ENCODE assay signal across 1 cellular context in the genomic region with DNA sequence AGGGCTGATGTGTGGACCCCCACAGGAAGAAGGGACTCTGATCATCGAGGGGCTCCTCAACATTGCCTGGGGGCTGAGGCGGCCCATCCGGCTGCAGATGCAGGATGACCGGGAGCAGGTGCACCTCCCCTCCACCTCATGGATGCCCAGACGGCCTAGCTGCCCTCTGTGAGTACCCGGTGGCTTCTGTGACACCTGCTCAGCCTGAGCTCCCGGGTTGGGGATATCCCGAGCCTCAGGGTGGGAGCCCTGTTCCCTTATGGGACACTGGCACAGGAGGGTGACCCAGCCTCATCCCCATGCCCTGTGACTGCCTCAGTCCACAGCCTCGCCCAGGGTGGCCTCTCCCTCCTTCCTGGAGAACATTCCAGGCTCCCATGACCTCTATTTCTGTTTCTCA.
TF ChIP-seq lines count a peak whose summit lies in the region.

No MANE protein-coding gene starts in this region.

TF ChIP-seq in endothelial cell of umbilical vein, 7 proteins besides CTCF, POLR2A, EP300 and RAD21 (continued from another document):
- no peak for TF ChIP-seq FOS (IDR thresholded peaks at IDR 0.05; ENCODE audit: borderline replicate concordance, insufficient read depth, low read length)
- TF ChIP-seq GATA2 (IDR thresholded peaks at IDR 0.05; ENCODE audit: insufficient read depth, insufficient read length, low read depth, low read length): no peak
